In the genomic region with DNA sequence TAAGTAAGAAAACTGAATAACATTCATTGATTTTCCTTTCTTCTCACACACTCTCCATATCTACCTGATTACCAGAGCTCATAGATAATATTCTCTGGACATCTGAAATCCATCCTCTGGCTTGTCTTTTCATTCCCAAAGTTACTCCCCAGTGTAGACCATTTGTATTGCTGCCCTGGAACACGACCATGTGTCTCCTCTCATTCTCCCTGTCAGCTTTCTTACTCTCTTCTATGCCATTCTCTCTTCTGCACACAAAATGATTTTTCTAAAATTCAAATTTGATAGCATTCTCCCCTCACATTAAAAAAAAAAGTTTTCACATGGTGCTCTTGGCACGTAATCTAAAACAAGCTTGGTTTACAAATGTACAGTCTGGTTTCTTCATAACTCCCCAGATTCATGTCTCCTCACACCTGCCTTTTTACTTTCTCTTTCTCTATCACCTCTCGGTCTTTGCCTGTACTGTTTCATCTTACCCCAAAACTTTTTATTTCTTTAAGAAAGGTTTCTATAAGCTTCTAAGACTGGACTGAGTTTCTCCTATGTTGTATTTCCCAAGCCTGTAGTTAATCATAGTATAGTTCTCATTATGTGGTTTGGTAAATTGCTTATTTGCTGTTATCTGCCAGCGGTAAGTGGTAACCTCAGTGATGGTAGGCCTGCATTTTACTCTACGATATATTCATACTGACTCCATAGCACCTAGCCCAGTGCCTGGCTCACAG, we compare ENCODE assay signal across 10 cellular contexts. TPM values are rescaled to one million over a fixed set of nuclear protein-coding genes. Genes with fewer than 3 reads are reported as not detected.
DNase-seq lines count a peak whose midpoint lies in the region; ATAC-seq, FAIRE-seq and TF ChIP-seq lines count a peak whose summit lies in the region.
"Had no signal": no experiment of that assay in that cellular context is flagged by ENCODE, and none has a peak within 500 bp of the region (broad histone marks: within the 10 kb centered on the region; RNA-seq: fewer than 3 reads in every experiment).

No MANE protein-coding gene starts in this region.

- WGBS in pancreas, 2 donors: 54 to 67% methylated on average over 5 of the region's 5 CpGs

- H3K36me3 ChIP-seq in MG63: no peaks in the 10 kb centered on the region
- H3K36me3 ChIP-seq in pancreas: no peaks in the 10 kb centered on the region
- H3K36me3 ChIP-seq: thyroid gland, WERI-Rb-1 had no signal

- no peak overlapping the region for H3K27ac ChIP-seq in pancreas
- H3K27ac ChIP-seq: thyroid gland, WERI-Rb-1 had no signal

- ATAC-seq in GM18873 (IDR thresholded peaks at IDR 0.05; ENCODE audit: low FRiP score, unreplicated experiment): peak; percentile 77
- peak; percentile 78 for ATAC-seq in HG02678 (IDR thresholded peaks at IDR 0.05; ENCODE audit: unreplicated experiment)
- ATAC-seq in pancreas: peak; percentile 61 to 89 (median 82)

- H3K27me3 ChIP-seq in MG63 (no peaks in the 10 kb centered on the region), pancreas (peaks cover 0 to 4% (median 0%) of the 10 kb centered on the region in 4 donors)
- H3K27me3 ChIP-seq: thyroid gland had no signal

- H3K4me1 ChIP-seq in pancreas: no peaks in the 10 kb centered on the region
- H3K4me1 ChIP-seq: thyroid gland had no signal

- no peak for FAIRE-seq in pancreas (lab: Jason Lieb, UNC)

- TF ChIP-seq CTCF in pancreas (IDR thresholded peaks at IDR 0.05): no peak

- no peaks in the 10 kb centered on the region for H3K9me3 ChIP-seq in MG63
- H3K9me3 ChIP-seq in pancreas: no peaks in the 10 kb centered on the region
- H3K9me3 ChIP-seq: thyroid gland had no signal

- H3K4me3 ChIP-seq in MG63 (peak overlapping the region; percentile 42), pancreas (peak overlapping the region in 1 of 4 donors; percentile 16)
- H3K4me3 ChIP-seq: thyroid gland had no signal

- intact Hi-C loops in pancreas (cut with DNase I): no loop called here

- DNase-seq in MG63 (peak; percentile 0), pancreas (no peak), anterior cingulate cortex (lab: John Stamatoyannopoulos, UW) (no peak), iPS-NIHi11 (ENCODE audit: low spot score) (no peak)
- no peak for DNase-seq in activated CD4-positive, alpha-beta T cell treated with anti-CD3 and anti-CD28 coated beads for 4 hours
- no peak for DNase-seq in central memory CD4-positive, alpha-beta T cell
- DNase-seq: thyroid gland, WERI-Rb-1 had no signal

RNA-seq across cellular contexts. Expression of a gene that starts 31.2 kb away (rescaled TPM):
- total RNA-seq in MG63 (2014; rRNA removed; shearing (Covaris generic); ENCODE audit: low replicate concordance): not detected in 2 replicates
- total RNA-seq in pancreas: 1 to 10 TPM in 1 of 6 donors, under 1 TPM in 5; 0.09 to 1.3 (median 0.56) TPM
- polyA plus RNA-seq in pancreas: 1 to 10 TPM; 1.4 to 3.2 TPM
